ENCODE assay signal across 17 cellular contexts in the genomic region with DNA sequence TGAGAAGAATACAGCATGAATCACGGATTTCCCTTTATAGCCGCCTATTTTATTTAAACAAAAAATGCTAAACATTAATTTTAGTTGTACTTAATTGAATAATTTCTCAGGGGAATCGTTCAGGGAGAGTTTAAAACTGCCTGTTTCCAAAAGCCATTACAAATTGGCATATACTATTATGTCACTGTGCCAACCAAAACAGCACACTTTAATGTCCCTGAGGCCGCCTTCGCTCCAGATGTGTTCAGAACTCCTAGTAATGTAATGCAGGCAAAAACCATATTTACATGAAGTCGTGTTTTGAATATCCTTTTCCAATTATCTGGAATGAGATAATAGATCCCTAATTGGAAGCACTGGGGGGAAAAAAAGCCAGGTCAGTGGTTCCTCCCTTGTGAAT.
A peak's percentile ranks its signal among the peaks of the same experiment; 100 is the strongest.
DNase-seq lines count a peak whose midpoint lies in the region; ATAC-seq and TF ChIP-seq lines count a peak whose summit lies in the region.
"Had no signal": no experiment of that assay in that cellular context is flagged by ENCODE, and none has a peak within 500 bp of the region (broad histone marks: within the 10 kb centered on the region; RNA-seq: fewer than 3 reads in every experiment).

No MANE protein-coding gene starts in this region.

- no peak overlapping the region for H3K4me3 ChIP-seq in GM23248
- no peak overlapping the region for H3K4me3 ChIP-seq in astrocyte of the spinal cord (ENCODE audit: low read depth, low read length)
- H3K4me3 ChIP-seq in subcutaneous abdominal adipose tissue (ENCODE audit: low read depth in 1 of 5, low read length in 5 of 5): peak overlapping the region in 4 of 5 donors; percentile 12 to 45 (median 24)
- no peak overlapping the region for H3K4me3 ChIP-seq in Karpas-422 (ENCODE audit: low read length)
- H3K4me3 ChIP-seq: body of pancreas, lung, psoas muscle had no signal

- no peak overlapping the region for H3K4me2 ChIP-seq in GM23248 (ENCODE audit: unreplicated experiment)
- no peak overlapping the region for H3K4me2 ChIP-seq in Karpas-422 (ENCODE audit: low read depth, low read length, poor library complexity, severe bottlenecking)

- in situ Hi-C loops in GM23248 (cut with MboI): no loop called here
- in situ Hi-C loops in astrocyte of the spinal cord (cut with HindIII; ENCODE audit: low sequenced_read_pairs): no loop called here

- POLR2A ChIA-PET in RWPE1 (lab: Yijun Ruan, JAX; ENCODE audit: low non-redundant PET): no interaction called here

- no peak for TF ChIP-seq CTCF in astrocyte of the spinal cord (IDR thresholded peaks at IDR 0.05; ENCODE audit: low read depth, low read length)
- TF ChIP-seq CTCF in RWPE1 (conservative IDR thresholded peaks at IDR 0.05; ENCODE audit: low read depth): no peak

- H3K4me1 ChIP-seq in GM23248 (ENCODE audit: insufficient read depth) (peaks cover 21% of the 10 kb centered on the region), subcutaneous abdominal adipose tissue (ENCODE audit: control insufficient read depth in 5 of 5, insufficient read depth in 5 of 5, low read length in 5 of 5) (peaks cover 0 to 18% (median 16%) of the 10 kb centered on the region in 5 donors), Karpas-422 (ENCODE audit: low read length) (no peaks in the 10 kb centered on the region)

- no peak for ATAC-seq in HG03457 (IDR thresholded peaks at IDR 0.05; ENCODE audit: unreplicated experiment)
- ATAC-seq: body of pancreas, psoas muscle had no signal

- H3K27me3 ChIP-seq in GM23248 (replicated peaks; ENCODE audit: insufficient read depth) (no peaks in the 10 kb centered on the region), subcutaneous abdominal adipose tissue (ENCODE audit: control insufficient read depth in 5 of 5, insufficient read depth in 4 of 5, low read length in 5 of 5) (no peaks in the 10 kb centered on the region), Karpas-422 (ENCODE audit: low read length) (no peaks in the 10 kb centered on the region)
- H3K27me3 ChIP-seq: body of pancreas had no signal

- H3K79me2 ChIP-seq in GM23248 (ENCODE audit: insufficient read depth): no peaks in the 10 kb centered on the region
- no peaks in the 10 kb centered on the region for H3K79me2 ChIP-seq in Karpas-422 (ENCODE audit: low read length)

- CTCF ChIA-PET in RWPE1 (lab: Yijun Ruan, JAX): interaction anchor here (0.9 kb wide), 1 partner anchor 8 kb away, joined by 3 read pairs; no protein-coding TSS in a partner anchor

- H3K27ac ChIP-seq in GM23248 (no peak overlapping the region), subcutaneous abdominal adipose tissue (ENCODE audit: low read depth, low read length) (no peak overlapping the region), Karpas-422 (ENCODE audit: low read length) (no peak overlapping the region), RWPE1 (no peak overlapping the region)
- H3K27ac ChIP-seq: body of pancreas, psoas muscle had no signal

- H3K9ac ChIP-seq in GM23248 (no peak overlapping the region), subcutaneous abdominal adipose tissue (ENCODE audit: low read length in 5 of 5) (peak overlapping the region in 2 of 5 donors; percentile 44 to 55), Karpas-422 (ENCODE audit: low read length) (no peak overlapping the region)

- peaks cover 16% of the 10 kb centered on the region; the same call in 1 of the 2 replicates for H3F3A ChIP-seq in GM23248 (ENCODE audit: insufficient read depth)

- DNase-seq in GM23248: peak; percentile 36
- DNase-seq in astrocyte of the spinal cord (ENCODE audit: low read depth, low spot score): peak; percentile 26
- peak; percentile 31 for DNase-seq in fibroblast of the conjunctiva (ENCODE audit: low read depth)
- DNase-seq in Karpas-422: no peak
- no peak for DNase-seq in RWPE1 (ENCODE audit: low spot score)
- DNase-seq: activated CD4-positive, CD25-positive, alpha-beta regulatory T cell treated with anti-CD3 and anti-CD28 coated beads, Interleukin-2, amount 50 U/mL, for 72 hours; activated gamma-delta T cell; CD4-positive, CD25-positive, alpha-beta regulatory T cell; NCI-H1092; NCI-H187 treated with DMSO at 0.1 percent for 48 hours; NCI-H2227 treated with DMSO at 0.1 percent for 48 hours; NCI-H774; psoas muscle had no signal

- no peaks in the 10 kb centered on the region for H4K20me1 ChIP-seq in GM23248 (ENCODE audit: insufficient read depth)
- H4K20me1 ChIP-seq in Karpas-422 (ENCODE audit: insufficient read depth, low read depth, low read length): 0 out of 2 replicates have a peak, but pooled peaks cover 4% of the 10 kb centered on the region

- whole genome bisulfite sequencing in GM23248 (ENCODE audit: low coverage in 1 of 2, low lambda C conversion rate in 2 of 2, missing lambda C conversion rate in 2 of 2), 2 experiments: 35% methylated on average over 6 of the region's 6 CpGs

- no peak overlapping the region for H2AFZ ChIP-seq in GM23248
- H2AFZ ChIP-seq in Karpas-422 (ENCODE audit: low read length): no peak overlapping the region

- H3K9me2 ChIP-seq in GM23248 (ENCODE audit: insufficient read depth) (no peaks in the 10 kb centered on the region), Karpas-422 (replicated peaks; ENCODE audit: insufficient read depth, low read length) (no peaks in the 10 kb centered on the region)

- no peaks in the 10 kb centered on the region for H3K9me3 ChIP-seq in GM23248 (ENCODE audit: low read depth)
- no peaks in the 10 kb centered on the region for H3K9me3 ChIP-seq in subcutaneous abdominal adipose tissue (ENCODE audit: control insufficient read depth in 5 of 5, low read length in 5 of 5)
- no peaks in the 10 kb centered on the region for H3K9me3 ChIP-seq in Karpas-422 (ENCODE audit: low read length)
- H3K9me3 ChIP-seq: body of pancreas, psoas muscle had no signal

- H3K36me3 ChIP-seq in GM23248 (ENCODE audit: low read depth): no peaks in the 10 kb centered on the region
- H3K36me3 ChIP-seq in subcutaneous abdominal adipose tissue (ENCODE audit: control insufficient read depth in 5 of 5, insufficient read depth in 5 of 5, low read length in 5 of 5): peaks cover 0 to 2% (median 0%) of the 10 kb centered on the region in 5 donors
- no peaks in the 10 kb centered on the region for H3K36me3 ChIP-seq in Karpas-422 (ENCODE audit: insufficient read depth, low read length)

Comparison
In these comparisons a context has a peak if more than half of its experiments do, and no peak if none do; other contexts are left out.
1. DNase-seq: peak in GM23248 (single experiment), astrocyte of the spinal cord (single experiment) and fibroblast of the conjunctiva (single experiment); none in Karpas-422 (single experiment) and RWPE1 (single experiment).
2. H3K4me3 ChIP-seq: peak in subcutaneous abdominal adipose tissue (4 of 5); none in GM23248 (single experiment), astrocyte of the spinal cord (single experiment) and Karpas-422 (single experiment).